Comparison of ENCODE assay signal across 13 cellular contexts in the genomic region with DNA sequence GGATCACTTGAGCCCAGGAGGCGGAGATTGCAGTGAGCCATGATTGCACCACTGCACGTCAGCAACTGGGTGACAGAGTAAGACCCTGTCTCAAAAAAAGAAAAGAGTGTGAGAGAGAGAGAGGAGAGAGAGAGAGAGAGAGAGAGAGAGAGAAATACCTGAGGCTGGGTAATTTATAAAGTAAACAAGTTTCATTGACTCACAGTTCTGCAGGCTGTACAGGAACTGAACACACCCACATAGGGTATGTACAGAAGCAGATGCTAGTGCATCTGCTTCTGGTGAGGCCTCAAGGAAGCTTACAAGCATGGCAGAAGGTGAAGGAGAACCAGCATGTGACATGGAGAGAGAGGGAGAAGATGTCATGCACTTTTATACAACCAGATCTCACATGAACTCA. TPM values are rescaled to one million over a fixed set of nuclear protein-coding genes. Genes with fewer than 3 reads are reported as not detected.
DNase-seq lines count a peak whose midpoint lies in the region; ATAC-seq and TF ChIP-seq lines count a peak whose summit lies in the region.
"Had no signal": no experiment of that assay in that cellular context is flagged by ENCODE, and none has a peak within 500 bp of the region (broad histone marks: within the 10 kb centered on the region; RNA-seq: fewer than 3 reads in every experiment).

No MANE protein-coding gene starts in this region.

- H3K27me3 Mint-ChIP-seq in Calu3 (ENCODE audit: unreplicated experiment) = no peaks in the 10 kb centered on the region
- H3K27me3 Mint-ChIP-seq: activated naive CD4-positive, alpha-beta T cell treated with anti-CD3 and anti-CD28 coated beads, Interleukin-2, amount 50 U/mL, for 24 hours had no signal

- no peak overlapping the region for H3K27ac Mint-ChIP-seq in Calu3 (ENCODE audit: unreplicated experiment)
- H3K27ac Mint-ChIP-seq: activated naive CD4-positive, alpha-beta T cell treated with anti-CD3 and anti-CD28 coated beads, Interleukin-2, amount 50 U/mL, for 24 hours; GM23338 had no signal

- DNase-seq in Calu3 (peak; percentile 14), NCI-H226 (peak; percentile 26), kidney tubule cell (ENCODE audit: low spot score) (peak; percentile 37), NCI-H2029 (lab: John Stamatoyannopoulos, UW) (no peak), hepatic stellate cell (ENCODE audit: low spot score) (no peak), anterior cingulate cortex (lab: John Stamatoyannopoulos, UW) (no peak)
- DNase-seq: kidney, MG63, NCI-H2171 treated with DMSO at 0.1 percent for 48 hours had no signal

- CTCF ChIA-PET in Calu3 (lab: Charles Lee) = interaction anchor here (0.7 kb wide), 2 partner anchors 35 to 1986 kb away, joined by 3 to 4 read pairs; no protein-coding TSS in a partner anchor

- no peak overlapping the region for H3K4me3 Mint-ChIP-seq in Calu3 (ENCODE audit: low read depth, unreplicated experiment)
- H3K4me3 Mint-ChIP-seq: activated naive CD4-positive, alpha-beta T cell treated with anti-CD3 and anti-CD28 coated beads, Interleukin-2, amount 50 U/mL, for 24 hours; GM23338 had no signal

- intact Hi-C loops in Calu3 (cut with micrococcal nuclease; ENCODE audit: unreplicated experiment) = no loop called here

- no peaks in the 10 kb centered on the region for H3K36me3 Mint-ChIP-seq in Calu3 (ENCODE audit: insufficient read depth, unreplicated experiment)
- H3K36me3 Mint-ChIP-seq: activated naive CD4-positive, alpha-beta T cell treated with anti-CD3 and anti-CD28 coated beads, Interleukin-2, amount 50 U/mL, for 24 hours had no signal

- H3K4me1 Mint-ChIP-seq in Calu3 (ENCODE audit: low read depth, unreplicated experiment) = peaks cover 40% of the 10 kb centered on the region
- H3K4me1 Mint-ChIP-seq: GM23338 had no signal

- BruUV-seq in Calu3 (replicated peaks; lab: Mats Ljungman, UMichigan) = no TSS peak

- ATAC-seq in GM21423 (IDR thresholded peaks at IDR 0.05; ENCODE audit: unreplicated experiment) (peak; percentile 13), GM21529 (IDR thresholded peaks at IDR 0.05; ENCODE audit: unreplicated experiment) (no peak)
- ATAC-seq: GM23338 had no signal

- TF ChIP-seq CTCF in Calu3 (IDR thresholded peaks at IDR 0.05; ENCODE audit: unreplicated experiment) = no peak

- H3K9me3 Mint-ChIP-seq in Calu3 (ENCODE audit: low read depth, unreplicated experiment) = no peaks in the 10 kb centered on the region
- H3K9me3 Mint-ChIP-seq: activated naive CD4-positive, alpha-beta T cell treated with anti-CD3 and anti-CD28 coated beads, Interleukin-2, amount 50 U/mL, for 24 hours; GM23338 had no signal

RNA-seq across cellular contexts. Expression of gene CHD1, which starts 46.4 kb away (rescaled TPM):
- 79.7 and 91.6 TPM in 2 replicates for total RNA-seq in Calu3 (2022)

Comparison
In these comparisons a context has a peak if more than half of its experiments do, and no peak if none do; other contexts are left out.
1. DNase-seq: peak in Calu3 (single experiment), NCI-H226 (single experiment) and kidney tubule cell (single experiment); none in NCI-H2029 (single experiment), hepatic stellate cell (single experiment) and anterior cingulate cortex (0 of 58).